ENCODE assay signal across 28 cellular contexts in genomic region chr14:104187931-104188726, GRCh38. TPM values are rescaled to one million over a fixed set of nuclear protein-coding genes. Genes with fewer than 3 reads are reported as not detected.
DNase-seq lines count a peak whose midpoint lies in the region; ATAC-seq, FAIRE-seq and TF ChIP-seq lines count a peak whose summit lies in the region.
"Had no signal": no experiment of that assay in that cellular context is flagged by ENCODE, and none has a peak within 500 bp of the region (broad histone marks: within the 10 kb centered on the region; RNA-seq: fewer than 3 reads in every experiment).

No MANE protein-coding gene starts in this region.

- peak overlapping the region; percentile 66 for H3K4ac ChIP-seq in neuronal stem cell (ENCODE audit: low read length)

- intact Hi-C loops in A673 (cut with micrococcal nuclease; ENCODE audit: unreplicated experiment) = no loop called here

- peak overlapping the region; percentile 71 for H3K14ac ChIP-seq in neuronal stem cell (ENCODE audit: low read length)

- H2BK5ac ChIP-seq in neuronal stem cell (ENCODE audit: low read length) = peak overlapping the region; percentile 75

- no peak overlapping the region for H3K9ac ChIP-seq in neuronal stem cell (ENCODE audit: low read depth, low read length, poor library complexity)

- H3K79me1 ChIP-seq in neuronal stem cell (ENCODE audit: low read depth, low read length) = peaks cover 3% of the 10 kb centered on the region

- no peak overlapping the region for H2AFZ ChIP-seq in neuronal stem cell (ENCODE audit: low read length)
- H2AFZ ChIP-seq: hepatocyte had no signal

- no peaks in the 10 kb centered on the region for H3K4me1 ChIP-seq in HEK293 (ENCODE audit: control insufficient read depth, insufficient read depth, low read length)
- H3K4me1 ChIP-seq in neuronal stem cell (ENCODE audit: control insufficient read depth in 2 of 2, insufficient read depth in 1 of 2, low read depth in 1 of 2, low read length in 2 of 2) = no peaks in the 10 kb centered on the region
- H3K4me1 ChIP-seq in A673 (ENCODE audit: insufficient read depth, low read length, poor library complexity, severe bottlenecking) = no peaks in the 10 kb centered on the region
- H3K4me1 ChIP-seq: testis had no signal

- H4K91ac ChIP-seq in neuronal stem cell (ENCODE audit: low read depth, low read length, poor library complexity) = no peak overlapping the region

- H3K4me3 ChIP-seq in HEK293 (ENCODE audit: low read depth, low read length) (no peak overlapping the region), WERI-Rb-1 (ENCODE audit: low read depth, low read length) (no peak overlapping the region), neuronal stem cell (ENCODE audit: low read length in 2 of 2) (no peak overlapping the region), A673 (ENCODE audit: low read depth, low read length, poor library complexity, severe bottlenecking) (no peak overlapping the region)
- H3K4me3 ChIP-seq: dorsolateral prefrontal cortex, gastroesophageal sphincter, hepatocyte, left ventricle myocardium inferior, SK-N-MC, testis had no signal

- H4K8ac ChIP-seq in neuronal stem cell (ENCODE audit: low read depth, low read length) = no peak overlapping the region

- H3K18ac ChIP-seq in neuronal stem cell (ENCODE audit: low read length) = peak overlapping the region; percentile 91

- no peaks in the 10 kb centered on the region for H3K36me3 ChIP-seq in HEK293 (ENCODE audit: control insufficient read depth in 2 of 2, insufficient read depth in 1 of 2, low read length in 2 of 2)
- no peaks in the 10 kb centered on the region for H3K36me3 ChIP-seq in WERI-Rb-1
- H3K36me3 ChIP-seq in neuronal stem cell (replicated peaks in 1 of 2; ENCODE audit: control insufficient read depth in 2 of 2, insufficient read depth in 2 of 2, low read length in 2 of 2) = no peaks in the 10 kb centered on the region
- H3K36me3 ChIP-seq in A673 (ENCODE audit: insufficient read depth, low read length, poor library complexity, severe bottlenecking) = no peaks in the 10 kb centered on the region
- H3K36me3 ChIP-seq: gastroesophageal sphincter, left ventricle myocardium inferior had no signal

- ATAC-seq in GM21423 (IDR thresholded peaks at IDR 0.05; ENCODE audit: unreplicated experiment) = no peak
- ATAC-seq: gastroesophageal sphincter, HCT116 had no signal

- H3K23ac ChIP-seq in neuronal stem cell (ENCODE audit: low read depth, low read length, poor library complexity) = no peak overlapping the region

- H2AK5ac ChIP-seq in neuronal stem cell (ENCODE audit: low read depth, low read length) = peak overlapping the region; percentile 88

- no peak overlapping the region for H3K4me2 ChIP-seq in neuronal stem cell (ENCODE audit: insufficient read depth, low read length, poor library complexity, severe bottlenecking)
- H3K4me2 ChIP-seq: hepatocyte had no signal

- DNase-seq in DMS153 (lab: John Stamatoyannopoulos, UW) = peak; percentile 3
- DNase-seq in DMS153 treated with DMSO at 0.1 percent for 48 hours (lab: John Stamatoyannopoulos, UW; ENCODE audit: unreplicated experiment) = no peak
- no peak for DNase-seq in WERI-Rb-1
- DNase-seq in neuronal stem cell (ENCODE audit: low spot score) = no peak
- DNase-seq in GM19239 (ENCODE audit: insufficient read length, low spot score) = no peak
- no peak for DNase-seq in A673 (ENCODE audit: low spot score)
- DNase-seq: activated CD4-positive, alpha-beta T cell treated with anti-CD3 and anti-CD28 coated beads, Interleukin-2, amount 10 ng/mL, durations not matched to agents 24 days and 14 days; activated naive CD4-positive, alpha-beta T cell; activated T-cell treated with anti-CD3 and anti-CD28 coated beads, Interleukin-2, amount 50 U/mL, for 24 hours; CD4-positive, alpha-beta memory T cell; immature natural killer cell; left ventricle myocardium inferior; NCI-H1694 treated with DMSO at 0.1 percent for 48 hours; NCI-H2171 treated with DMSO at 0.1 percent for 48 hours; stimulated activated naive CD4-positive, alpha-beta T cell treated with Interleukin-2 at 50 U/mL for 16 hours; testis had no signal

- H2BK12ac ChIP-seq in neuronal stem cell (ENCODE audit: low read length) = peak overlapping the region; percentile 22

- BruUV-seq in A673 (replicated peaks; lab: Mats Ljungman, UMichigan) = no TSS peak

- WGBS in neuronal stem cell (ENCODE audit: extremely low coverage in 2 of 2, insufficient read length in 2 of 2, insufficient replicate concordance in 1 of 2), 2 donors = no CpG with 5 or more reads among the region's 27 CpGs

- no peak overlapping the region for H2BK120ac ChIP-seq in neuronal stem cell (ENCODE audit: low read depth, low read length)

- H3K27ac ChIP-seq in HEK293 (ENCODE audit: extremely low read depth, low read depth, low read length) = no peak overlapping the region
- H3K27ac ChIP-seq in WERI-Rb-1 = no peak overlapping the region
- H3K27ac ChIP-seq in neuronal stem cell (replicated peaks; ENCODE audit: low read length) = no peak overlapping the region
- H3K27ac ChIP-seq in A673 (ENCODE audit: low read depth, low read length, poor library complexity, severe bottlenecking) = no peak overlapping the region
- H3K27ac ChIP-seq: 22Rv1, dorsolateral prefrontal cortex, gastroesophageal sphincter, hepatocyte, HL-60, left ventricle myocardium inferior, SK-N-MC, testis had no signal

- CTCF ChIA-PET in HEK293 (lab: Yijun Ruan, JAX) (no interaction called here), A673 (lab: Charles Lee) (no interaction called here)

- no peak for FAIRE-seq in GM19239 (lab: Jason Lieb, UNC)
- FAIRE-seq: urothelium cell line had no signal

- POLR2A ChIA-PET in HEK293 (lab: Yijun Ruan, JAX) = no interaction called here
- POLR2A ChIA-PET in A673 (lab: Charles Lee; ENCODE audit: low non-redundant PET) = no interaction called here

- H2BK15ac ChIP-seq in neuronal stem cell (ENCODE audit: low read length) = peak overlapping the region; percentile 85

- H3K9me3 ChIP-seq in HEK293 (ENCODE audit: control insufficient read depth, insufficient read depth, low read depth, low read length) = no peaks in the 10 kb centered on the region
- no peaks in the 10 kb centered on the region for H3K9me3 ChIP-seq in WERI-Rb-1 (ENCODE audit: severe bottlenecking)
- peaks cover 0 to 4% of the 10 kb centered on the region in 2 donors for H3K9me3 ChIP-seq in neuronal stem cell (replicated peaks in 1 of 2; ENCODE audit: control insufficient read depth in 2 of 2, insufficient read depth in 1 of 2, low read depth in 1 of 2, low read length in 2 of 2)
- H3K9me3 ChIP-seq in A673 (ENCODE audit: low read depth, low read length, poor library complexity, severe bottlenecking) = no peaks in the 10 kb centered on the region
- H3K9me3 ChIP-seq: gastroesophageal sphincter, left ventricle myocardium inferior, testis had no signal

- H3K27me3 ChIP-seq in WERI-Rb-1 (ENCODE audit: insufficient read depth, low read depth, severe bottlenecking) (no peaks in the 10 kb centered on the region), neuronal stem cell (ENCODE audit: control insufficient read depth in 3 of 3, insufficient read depth in 3 of 3, low read depth in 1 of 3, low read length in 3 of 3) (peaks cover 0 to 38% (median 0%) of the 10 kb centered on the region in 3 experiments), A673 (replicated peaks; ENCODE audit: insufficient read depth, low read depth, low read length, poor library complexity) (no peaks in the 10 kb centered on the region)
- H3K27me3 ChIP-seq: hepatocyte, testis had no signal

- TF ChIP-seq CTCF in HEK293 (tag by site-specific recombination; IDR thresholded peaks at IDR 0.05) = no peak
- TF ChIP-seq CTCF in WERI-Rb-1 (IDR thresholded peaks at IDR 0.05; ENCODE audit: low read depth, low read length) = 0 out of 2 replicates have a peak, but pooled peaks have one; percentile 8
- no peak for TF ChIP-seq CTCF in A673 (conservative IDR thresholded peaks at IDR 0.05; ENCODE audit: low read depth, low read length)

TF ChIP-seq in HEK293, 187 proteins besides CTCF, POLR2A, EP300 and RAD21 (continues in another document):
- TF ChIP-seq ZSCAN5A (tag by site-specific recombination; IDR thresholded peaks at IDR 0.05) (no peak), ZNF530 (tag by site-specific recombination; IDR thresholded peaks at IDR 0.05; ENCODE audit: low read depth) (no peak), ZFHX2 (tag by site-specific recombination; conservative IDR thresholded peaks at IDR 0.05) (0 out of 2 replicates have a peak, but pooled peaks have one; percentile 6), ZNF621 (tag by site-specific recombination; IDR thresholded peaks at IDR 0.05) (no peak), ZNF214 (tag by site-specific recombination; IDR thresholded peaks at IDR 0.05; ENCODE audit: borderline replicate concordance) (no peak), KLF1 (tag by site-specific recombination; IDR thresholded peaks at IDR 0.05) (peak; percentile 86), ZNF658 (tag by site-specific recombination; IDR thresholded peaks at IDR 0.05) (no peak), ZBTB48 (tag by site-specific recombination; IDR thresholded peaks at IDR 0.05) (no peak)
- TF ChIP-seq, protein P1, sequence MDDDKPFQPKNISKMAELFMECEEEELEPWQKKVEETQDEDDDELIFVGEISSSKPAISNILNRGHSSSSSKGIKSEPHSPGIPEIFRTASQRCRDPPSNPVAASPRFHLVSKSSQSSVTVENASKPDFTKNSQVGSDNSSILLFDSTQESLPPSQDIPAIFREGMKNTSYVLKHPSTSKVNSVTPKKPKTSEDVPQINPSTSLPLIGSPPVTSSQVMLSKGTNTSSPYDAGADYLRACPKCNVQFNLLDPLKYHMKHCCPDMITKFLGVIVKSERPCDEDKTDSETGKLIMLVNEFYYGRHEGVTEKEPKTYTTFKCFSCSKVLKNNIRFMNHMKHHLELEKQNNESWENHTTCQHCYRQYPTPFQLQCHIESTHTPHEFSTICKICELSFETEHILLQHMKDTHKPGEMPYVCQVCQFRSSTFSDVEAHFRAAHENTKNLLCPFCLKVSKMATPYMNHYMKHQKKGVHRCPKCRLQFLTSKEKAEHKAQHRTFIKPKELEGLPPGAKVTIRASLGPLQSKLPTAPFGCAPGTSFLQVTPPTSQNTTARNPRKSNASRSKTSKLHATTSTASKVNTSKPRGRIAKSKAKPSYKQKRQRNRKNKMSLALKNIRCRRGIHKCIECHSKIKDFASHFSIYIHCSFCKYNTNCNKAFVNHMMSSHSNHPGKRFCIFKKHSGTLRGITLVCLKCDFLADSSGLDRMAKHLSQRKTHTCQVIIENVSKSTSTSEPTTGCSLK (tag by site-specific recombination; IDR thresholded peaks at IDR 0.05) = no peak

RNA-seq across cellular contexts. Expression of gene KIF26A, which starts 49.7 kb away (rescaled TPM):
- polyA plus RNA-seq in neuronal stem cell (2013, experiment 1 of 2) = 14.6 TPM
- 14.0 TPM for polyA plus RNA-seq in neuronal stem cell (2013, experiment 2 of 2)
- total RNA-seq in A673 (2021) = 11.5 and 16.0 TPM in 2 replicates
- total RNA-seq: myocyte, RPMI7951 had no signal
- polyA plus RNA-seq: immature natural killer cell had no signal
